21 cellular contexts compared by ENCODE assay signal in genomic region chr20:54549523-54550326, GRCh38.
"Had no signal": no experiment of that assay in that cellular context is flagged by ENCODE, and none has a peak within 500 bp of the region (broad histone marks: within the 10 kb centered on the region; RNA-seq: fewer than 3 reads in every experiment).

No MANE protein-coding gene starts in this region.

- H3K36me3 Mint-ChIP-seq: activated naive CD4-positive, alpha-beta T cell treated with anti-CD3 and anti-CD28 coated beads, Interleukin-2, amount 10 ng/mL, durations not matched to agents 7 days and 5 days; immature natural killer cell; naive B cell had no signal

- H3K27me3 Mint-ChIP-seq: activated CD4-positive, alpha-beta memory T cell treated with anti-CD3 and anti-CD28 coated beads, Interleukin-2, amount 10 ng/mL, durations not matched to agents 7 days and 5 days; activated CD4-positive, alpha-beta T cell treated with anti-CD3 and anti-CD28 coated beads, Interleukin-2, amount 10 ng/mL, durations not matched to agents 24 days and 14 days; activated naive CD4-positive, alpha-beta T cell treated with anti-CD3 and anti-CD28 coated beads, Interleukin-2, amount 10 ng/mL, durations not matched to agents 7 days and 5 days had no signal

- H3K27me3 ChIP-seq: brain microvascular endothelial cell, pancreas, tibial artery had no signal

- H3K4me1 Mint-ChIP-seq: activated CD4-positive, alpha-beta memory T cell treated with anti-CD3 and anti-CD28 coated beads, Interleukin-2, amount 10 ng/mL, durations not matched to agents 7 days and 5 days; activated naive CD4-positive, alpha-beta T cell treated with anti-CD3 and anti-CD28 coated beads, Interleukin-2, amount 10 ng/mL, durations not matched to agents 7 days and 5 days; immature natural killer cell; naive B cell had no signal

- H3K36me3 ChIP-seq: brain microvascular endothelial cell, lower lobe of right lung, pancreas, tibial artery had no signal

- H3K4me3 ChIP-seq: coronary artery, lower lobe of right lung, pancreas, psoas muscle, tibial artery had no signal

- H3K9me3 ChIP-seq: lower lobe of right lung, pancreas, psoas muscle, tibial artery had no signal

- H3K9me3 Mint-ChIP-seq: activated CD4-positive, alpha-beta memory T cell treated with anti-CD3 and anti-CD28 coated beads, Interleukin-2, amount 10 ng/mL, durations not matched to agents 7 days and 5 days; activated CD4-positive, alpha-beta T cell treated with anti-CD3 and anti-CD28 coated beads, Interleukin-2, amount 10 ng/mL, durations not matched to agents 24 days and 14 days; activated naive CD4-positive, alpha-beta T cell treated with anti-CD3 and anti-CD28 coated beads, Interleukin-2, amount 10 ng/mL, durations not matched to agents 7 days and 5 days had no signal

- H3K4me3 Mint-ChIP-seq: activated CD4-positive, alpha-beta memory T cell treated with anti-CD3 and anti-CD28 coated beads, Interleukin-2, amount 10 ng/mL, durations not matched to agents 7 days and 5 days; activated CD4-positive, alpha-beta T cell treated with anti-CD3 and anti-CD28 coated beads, Interleukin-2, amount 10 ng/mL, durations not matched to agents 24 days and 14 days; activated naive CD4-positive, alpha-beta T cell treated with anti-CD3 and anti-CD28 coated beads, Interleukin-2, amount 10 ng/mL, durations not matched to agents 7 days and 5 days; immature natural killer cell; naive B cell had no signal

- DNase-seq: activated CD4-positive, alpha-beta memory T cell treated with anti-CD3 and anti-CD28 coated beads, Interleukin-2, amount 10 ng/mL, durations not matched to agents 7 days and 5 days; activated CD4-positive, alpha-beta T cell treated with anti-CD3 and anti-CD28 coated beads, Interleukin-2, amount 10 ng/mL, durations not matched to agents 24 days and 14 days; activated effector memory CD4-positive, alpha-beta T cell treated with anti-CD3 and anti-CD28 coated beads, Interleukin-2, amount 50 U/mL, for 16 hours; activated naive CD4-positive, alpha-beta T cell treated with anti-CD3 and anti-CD28 coated beads, Interleukin-2, amount 10 ng/mL, durations not matched to agents 7 days and 5 days; activated T-cell treated with anti-CD3 and anti-CD28 coated beads for 4 hours; brain microvascular endothelial cell; central memory CD4-positive, alpha-beta T cell; foreskin melanocyte; immature natural killer cell; lower lobe of right lung; mesendoderm; naive B cell; pancreas; psoas muscle; right cardiac atrium; stimulated activated CD4-positive, alpha-beta T cell treated with anti-CD3 and anti-CD28 coated beads, Interleukin-4, amount 100 ng/mL, for 24 hours; stimulated activated naive CD8-positive, alpha-beta T cell treated with anti-CD3 and anti-CD28 coated beads, Interleukin-15, Interleukin-2, amounts not matched to agents 100 U/mL and 50 U/mL, for 24 hours; substantia nigra; tibial artery had no signal

- H3K4me1 ChIP-seq: lower lobe of right lung, pancreas, psoas muscle, tibial artery had no signal

- H3K27ac ChIP-seq: brain microvascular endothelial cell, coronary artery, lower lobe of right lung, pancreas, psoas muscle, tibial artery had no signal

- ATAC-seq: left lobe of liver; lower lobe of right lung; pancreas; psoas muscle; right cardiac atrium; stimulated activated naive CD8-positive, alpha-beta T cell treated with anti-CD3 and anti-CD28 coated beads, Interleukin-15, Interleukin-2, amounts not matched to agents 100 U/mL and 50 U/mL, for 24 hours had no signal

- H3K27ac Mint-ChIP-seq: activated CD4-positive, alpha-beta memory T cell treated with anti-CD3 and anti-CD28 coated beads, Interleukin-2, amount 10 ng/mL, durations not matched to agents 7 days and 5 days; activated CD4-positive, alpha-beta T cell treated with anti-CD3 and anti-CD28 coated beads, Interleukin-2, amount 10 ng/mL, durations not matched to agents 24 days and 14 days; activated naive CD4-positive, alpha-beta T cell treated with anti-CD3 and anti-CD28 coated beads, Interleukin-2, amount 10 ng/mL, durations not matched to agents 7 days and 5 days; immature natural killer cell; naive B cell had no signal
